In genomic region chr12:45907955-45908354, GRCh38 we compare ENCODE assay signal across 12 cellular contexts.
DNase-seq lines count a peak whose midpoint lies in the region; ATAC-seq and TF ChIP-seq lines count a peak whose summit lies in the region.
"Had no signal": no experiment of that assay in that cellular context is flagged by ENCODE, and none has a peak within 500 bp of the region (broad histone marks: within the 10 kb centered on the region; RNA-seq: fewer than 3 reads in every experiment).

No MANE protein-coding gene starts in this region.

- no peak for TF ChIP-seq POLR2A in lower leg skin (IDR thresholded peaks at IDR 0.05)

- no peak overlapping the region for H3K4me3 Mint-ChIP-seq in activated T-helper 1 cell treated with anti-CD3 and anti-CD28 coated beads, Interleukin-12 subunit alpha, Interleukin-12 subunit beta, Interleukin-2, Interleukin-4 antibody, amounts not matched to agents 30 ng/mL and 10 ng/mL and 1 ng/mL, durations not matched to agents 14 hours and 24 hours and 36 hours

- intact Hi-C loops in lower leg skin (cut with DNase I; ENCODE audit: low total_unique reads): no loop called here
- intact Hi-C loops in activated T-helper 1 cell treated with anti-CD3 and anti-CD28 coated beads, Interleukin-12 subunit alpha, Interleukin-12 subunit beta, Interleukin-2, Interleukin-4 antibody, amounts not matched to agents 30 ng/mL and 10 ng/mL and 1 ng/mL, durations not matched to agents 14 hours and 24 hours and 36 hours (cut with micrococcal nuclease): no loop called here

- ATAC-seq in GM19023 (IDR thresholded peaks at IDR 0.05; ENCODE audit: unreplicated experiment): peak; percentile 83
- ATAC-seq in HG02588 (IDR thresholded peaks at IDR 0.05; ENCODE audit: unreplicated experiment): peak; percentile 86
- ATAC-seq in HG03457 (IDR thresholded peaks at IDR 0.05; ENCODE audit: unreplicated experiment): peak; percentile 76

- no peak for DNase-seq in lower leg skin (ENCODE audit: low spot score in 2 of 2)
- no peak for DNase-seq in activated T-helper 1 cell treated with anti-CD3 and anti-CD28 coated beads, Interleukin-12 subunit alpha, Interleukin-12 subunit beta, Interleukin-2, Interleukin-4 antibody, amounts not matched to agents 30 ng/mL and 10 ng/mL and 1 ng/mL, durations not matched to agents 14 hours and 24 hours and 36 hours (ENCODE audit: low spot score)
- DNase-seq in hippocampal formation (lab: John Stamatoyannopoulos, UW): no peak
- DNase-seq: DMS153, KG1, NCI-H69, retina had no signal

- peaks cover 5 to 10% of the 10 kb centered on the region in 2 experiments for H3K4me1 ChIP-seq in neutrophil (ENCODE audit: control insufficient read depth in 1 of 2, insufficient read depth in 1 of 2, low read depth in 1 of 2, low read length in 1 of 2)

- H3K27me3 ChIP-seq in neutrophil: no peaks in the 10 kb centered on the region

- 81 to 85% methylated on average over 4 of the region's 4 CpGs for WGBS in lower leg skin, 2 donors

- no peak overlapping the region for H3K27ac Mint-ChIP-seq in activated T-helper 1 cell treated with anti-CD3 and anti-CD28 coated beads, Interleukin-12 subunit alpha, Interleukin-12 subunit beta, Interleukin-2, Interleukin-4 antibody, amounts not matched to agents 30 ng/mL and 10 ng/mL and 1 ng/mL, durations not matched to agents 14 hours and 24 hours and 36 hours

- peak overlapping the region; percentile 21 for H3K27ac ChIP-seq in neutrophil

- no peak overlapping the region for H3K4me3 ChIP-seq in neutrophil (ENCODE audit: low read depth in 1 of 2, low read length in 1 of 2)
- no peak overlapping the region for H3K4me3 ChIP-seq in lower leg skin (ENCODE audit: low read depth, poor library complexity, severe bottlenecking)
- H3K4me3 ChIP-seq: lung had no signal

- peaks cover 8% of the 10 kb centered on the region for H3K4me1 Mint-ChIP-seq in activated T-helper 1 cell treated with anti-CD3 and anti-CD28 coated beads, Interleukin-12 subunit alpha, Interleukin-12 subunit beta, Interleukin-2, Interleukin-4 antibody, amounts not matched to agents 30 ng/mL and 10 ng/mL and 1 ng/mL, durations not matched to agents 14 hours and 24 hours and 36 hours (ENCODE audit: low read depth)

- TF ChIP-seq CTCF in neutrophil (IDR thresholded peaks at IDR 0.05) (no peak), lower leg skin (IDR thresholded peaks at IDR 0.05) (no peak)

- no peaks in the 10 kb centered on the region for H3K9me3 ChIP-seq in neutrophil

- H3K9me3 Mint-ChIP-seq in activated T-helper 1 cell treated with anti-CD3 and anti-CD28 coated beads, Interleukin-12 subunit alpha, Interleukin-12 subunit beta, Interleukin-2, Interleukin-4 antibody, amounts not matched to agents 30 ng/mL and 10 ng/mL and 1 ng/mL, durations not matched to agents 14 hours and 24 hours and 36 hours: no peaks in the 10 kb centered on the region

- H3K27me3 Mint-ChIP-seq in activated T-helper 1 cell treated with anti-CD3 and anti-CD28 coated beads, Interleukin-12 subunit alpha, Interleukin-12 subunit beta, Interleukin-2, Interleukin-4 antibody, amounts not matched to agents 30 ng/mL and 10 ng/mL and 1 ng/mL, durations not matched to agents 14 hours and 24 hours and 36 hours (ENCODE audit: insufficient read depth): no peaks in the 10 kb centered on the region

- peaks cover 18% of the 10 kb centered on the region for H3K36me3 ChIP-seq in neutrophil

- H3K36me3 Mint-ChIP-seq in activated T-helper 1 cell treated with anti-CD3 and anti-CD28 coated beads, Interleukin-12 subunit alpha, Interleukin-12 subunit beta, Interleukin-2, Interleukin-4 antibody, amounts not matched to agents 30 ng/mL and 10 ng/mL and 1 ng/mL, durations not matched to agents 14 hours and 24 hours and 36 hours (ENCODE audit: low read depth): peaks cover 14% of the 10 kb centered on the region
